20 cellular contexts compared by ENCODE assay signal in the genomic region with DNA sequence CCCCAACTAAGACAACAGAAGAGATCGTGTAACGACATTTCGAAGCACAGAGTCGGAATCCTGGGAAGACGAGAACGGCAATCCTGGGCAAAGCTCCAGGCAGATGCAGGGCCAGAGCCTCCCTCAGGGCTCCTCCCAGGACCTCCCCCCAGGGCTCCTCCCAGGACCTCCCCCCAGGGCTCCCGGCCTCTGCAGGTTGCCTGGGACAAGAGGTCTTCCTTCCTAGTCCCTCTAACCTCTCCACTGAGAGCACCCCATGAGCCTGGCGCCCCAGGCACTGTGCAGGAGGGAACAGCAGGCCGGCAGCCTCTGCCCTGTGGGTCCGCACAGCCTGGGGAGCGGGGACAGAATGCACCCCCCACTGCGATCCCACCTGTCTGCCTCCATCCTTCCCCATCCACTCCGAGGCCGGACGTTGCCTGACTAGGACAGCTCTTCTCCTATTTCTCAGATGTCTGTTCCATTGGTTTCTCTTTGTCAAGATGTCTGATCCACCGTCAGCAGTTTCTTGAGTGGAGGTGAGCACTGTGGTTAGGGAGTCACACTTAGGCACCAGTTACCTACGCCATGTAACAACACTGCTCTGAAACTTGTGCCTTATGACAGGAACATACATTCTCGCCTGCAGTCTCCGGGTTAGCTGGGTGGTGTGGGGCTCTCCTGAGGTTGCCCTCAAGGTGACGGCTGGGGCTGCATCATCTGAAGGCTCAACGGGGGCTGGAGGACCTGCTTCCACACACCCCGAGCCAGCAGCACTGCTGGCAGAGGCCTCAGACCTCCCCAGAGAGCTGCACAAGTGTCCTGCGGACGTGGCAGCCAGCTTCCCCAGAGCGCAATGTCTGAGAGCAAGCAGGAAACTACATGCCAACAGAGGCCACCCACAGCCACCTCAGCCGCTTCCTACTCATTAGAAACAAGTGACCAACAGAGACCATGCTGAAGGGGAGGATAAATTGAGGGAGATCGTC. TPM values are rescaled to one million over a fixed set of nuclear protein-coding genes. Genes with fewer than 3 reads are reported as not detected.
DNase-seq lines count a peak whose midpoint lies in the region; ATAC-seq and TF ChIP-seq lines count a peak whose summit lies in the region.
"Had no signal": no experiment of that assay in that cellular context is flagged by ENCODE, and none has a peak within 500 bp of the region (broad histone marks: within the 10 kb centered on the region; RNA-seq: fewer than 3 reads in every experiment).

No MANE protein-coding gene starts in this region.

- no peaks in the 10 kb centered on the region for H3K4me1 ChIP-seq in prostate gland (replicated peaks)

- H3K4me3 ChIP-seq in prostate gland: no peak overlapping the region
- H3K4me3 ChIP-seq: esophagus squamous epithelium, skin epidermis had no signal

- WGBS in prostate gland: 67% methylated on average over 27 of the region's 27 CpGs

- intact Hi-C loops in prostate gland (cut with DNase I): no loop called here

- no peak overlapping the region for H3K27ac ChIP-seq in prostate gland
- H3K27ac ChIP-seq: esophagus squamous epithelium, skin epidermis had no signal

- H3K4me3 Mint-ChIP-seq in immature natural killer cell: peak overlapping the region; percentile 22 to 77 (median 69)
- H3K4me3 Mint-ChIP-seq in stimulated activated memory B cell treated with anti-CD40 and anti-IgM and Interleukin-4, amounts not matched to agents 10 μg/mL and 1 μg/mL and 100 μg/mL, for 72 hours: no peak overlapping the region
- H3K4me3 Mint-ChIP-seq: activated B cell treated with CpG ODN at 0.5 μM for 24 hours; CD4-positive, CD25-positive, alpha-beta regulatory T cell; T-helper 1 cell treated with Interleukin-12 subunit alpha and Interleukin-12 subunit beta and Interleukin-4 antibody, amounts not matched to agents 30 μg/mL and 1 μg/mL, for 36 hours had no signal

- peaks cover 0 to 4% (median 1%) of the 10 kb centered on the region in 3 donors for H3K36me3 Mint-ChIP-seq in immature natural killer cell
- peaks cover 21% of the 10 kb centered on the region for H3K36me3 Mint-ChIP-seq in stimulated activated memory B cell treated with anti-CD40 and anti-IgM and Interleukin-4, amounts not matched to agents 10 μg/mL and 1 μg/mL and 100 μg/mL, for 72 hours

- DNase-seq in activated effector memory CD4-positive, alpha-beta T cell treated with anti-CD3 and anti-CD28 coated beads, Interleukin-2, amount 50 U/mL, for 16 hours: peak; percentile 43
- DNase-seq in activated effector memory CD4-positive, alpha-beta T cell treated with Interleukin-2 at 50 U/mL for 16 hours: no peak
- DNase-seq in NCI-H2171 treated with DMSO at 0.1 percent for 48 hours (lab: John Stamatoyannopoulos, UW) (peak; percentile 74), immature natural killer cell (peak; percentile 16 to 41 (median 34)), prostate gland (ENCODE audit: low spot score) (no peak), NCI-H526 treated with DMSO at 0.1 percent for 48 hours (lab: John Stamatoyannopoulos, UW) (no peak)
- DNase-seq: activated B cell treated with CpG ODN at 0.5 μM for 24 hours; CD4-positive, CD25-positive, alpha-beta regulatory T cell; DMS53; esophagus squamous epithelium; midbrain; NCI-H1436; NCI-H226; occipital lobe; stimulated activated CD4-positive, alpha-beta T cell treated with anti-CD3 and anti-CD28 coated beads, Interleukin-4, amount 100 ng/mL, for 4 hours; trophoblast cell had no signal

- H3K9me3 Mint-ChIP-seq in immature natural killer cell: no peaks in the 10 kb centered on the region
- no peaks in the 10 kb centered on the region for H3K9me3 Mint-ChIP-seq in stimulated activated memory B cell treated with anti-CD40 and anti-IgM and Interleukin-4, amounts not matched to agents 10 μg/mL and 1 μg/mL and 100 μg/mL, for 72 hours
- H3K9me3 Mint-ChIP-seq: activated B cell treated with CpG ODN at 0.5 μM for 24 hours; CD4-positive, CD25-positive, alpha-beta regulatory T cell; T-helper 1 cell treated with Interleukin-12 subunit alpha and Interleukin-12 subunit beta and Interleukin-4 antibody, amounts not matched to agents 30 μg/mL and 1 μg/mL, for 36 hours had no signal

- TF ChIP-seq POLR2A in prostate gland (IDR thresholded peaks at IDR 0.05): no peak

- peaks cover 21 to 28% of the 10 kb centered on the region in 2 donors for H3K4me1 Mint-ChIP-seq in immature natural killer cell
- H3K4me1 Mint-ChIP-seq in stimulated activated memory B cell treated with anti-CD40 and anti-IgM and Interleukin-4, amounts not matched to agents 10 μg/mL and 1 μg/mL and 100 μg/mL, for 72 hours: no peaks in the 10 kb centered on the region
- H3K4me1 Mint-ChIP-seq: activated B cell treated with CpG ODN at 0.5 μM for 24 hours; CD4-positive, CD25-positive, alpha-beta regulatory T cell had no signal

- H3K27me3 Mint-ChIP-seq in immature natural killer cell (ENCODE audit: low read depth in 3 of 3): peaks cover 0 to 2% (median 0%) of the 10 kb centered on the region in 3 donors
- no peaks in the 10 kb centered on the region for H3K27me3 Mint-ChIP-seq in stimulated activated memory B cell treated with anti-CD40 and anti-IgM and Interleukin-4, amounts not matched to agents 10 μg/mL and 1 μg/mL and 100 μg/mL, for 72 hours
- H3K27me3 Mint-ChIP-seq: activated B cell treated with CpG ODN at 0.5 μM for 24 hours; CD4-positive, CD25-positive, alpha-beta regulatory T cell had no signal

- no peaks in the 10 kb centered on the region for H3K27me3 ChIP-seq in prostate gland (replicated peaks; ENCODE audit: insufficient read depth)
- H3K27me3 ChIP-seq: esophagus squamous epithelium had no signal

- H3K27ac Mint-ChIP-seq in immature natural killer cell: peak overlapping the region; percentile 52 to 87 (median 68)
- no peak overlapping the region for H3K27ac Mint-ChIP-seq in stimulated activated memory B cell treated with anti-CD40 and anti-IgM and Interleukin-4, amounts not matched to agents 10 μg/mL and 1 μg/mL and 100 μg/mL, for 72 hours
- H3K27ac Mint-ChIP-seq: activated B cell treated with CpG ODN at 0.5 μM for 24 hours; T-helper 1 cell treated with Interleukin-12 subunit alpha and Interleukin-12 subunit beta and Interleukin-4 antibody, amounts not matched to agents 30 μg/mL and 1 μg/mL, for 36 hours had no signal

- H3K9me3 ChIP-seq in prostate gland: no peaks in the 10 kb centered on the region
- H3K9me3 ChIP-seq: esophagus squamous epithelium had no signal

- TF ChIP-seq CTCF in prostate gland (IDR thresholded peaks at IDR 0.05): no peak

- H3K36me3 ChIP-seq in prostate gland: peaks cover 0 to 4% of the 10 kb centered on the region in 2 donors

- ATAC-seq in stimulated activated memory B cell treated with anti-CD40 and anti-IgM and Interleukin-4, amounts not matched to agents 10 μg/mL and 1 μg/mL and 100 μg/mL, for 72 hours: peak; percentile 51
- ATAC-seq in GM18519 (IDR thresholded peaks at IDR 0.05; ENCODE audit: low FRiP score, unreplicated experiment): no peak

RNA-seq across cellular contexts. Expression of gene ADI1, which starts 28.9 kb away (rescaled TPM):
- polyA plus RNA-seq in immature natural killer cell: 10 to 100 TPM; 31.0 to 66.1 (median 52.2) TPM
- total RNA-seq in prostate gland: 100 to 1,000 TPM in 1 of 2 donors, 10 to 100 TPM in 1; 81.7 to 270 TPM

Comparison
In these comparisons a context has a peak if more than half of its experiments do, and no peak if none do; other contexts are left out.
1. DNase-seq: peak in activated effector memory CD4-positive, alpha-beta T cell treated with anti-CD3 and anti-CD28 coated beads, Interleukin-2, amount 50 U/mL, for 16 hours (single experiment), NCI-H2171 treated with DMSO at 0.1 percent for 48 hours (single experiment) and immature natural killer cell (3 of 3); none in activated effector memory CD4-positive, alpha-beta T cell treated with Interleukin-2 at 50 U/mL for 16 hours (single experiment), prostate gland (single experiment) and NCI-H526 treated with DMSO at 0.1 percent for 48 hours (single experiment).